In genomic region chr2:147843864-147844690, GRCh38 we compare ENCODE assay signal across 8 cellular contexts. TPM values are rescaled to one million over a fixed set of nuclear protein-coding genes. Genes with fewer than 3 reads are reported as not detected.
DNase-seq lines count a peak whose midpoint lies in the region; ATAC-seq, FAIRE-seq and TF ChIP-seq lines count a peak whose summit lies in the region.

No MANE protein-coding gene starts in this region.

- peak overlapping the region; percentile 90 for H3K9ac ChIP-seq in keratinocyte (ENCODE audit: control insufficient read depth, extremely low read depth, insufficient read depth, low read length)

- H3K9me3 Mint-ChIP-seq in central memory CD8-positive, alpha-beta T cell = peaks cover under 1% of the 10 kb centered on the region

- H3K4me3 ChIP-seq in ACC112 (ENCODE audit: low read depth, low read length) (peak overlapping the region; percentile 90), keratinocyte (ENCODE audit: control insufficient read depth in 2 of 3, extremely low read depth in 1 of 3, insufficient read depth in 2 of 3, low read depth in 1 of 3, low read length in 3 of 3) (peak overlapping the region; percentile 85 to 90 (median 86))

- H3K27me3 ChIP-seq in ACC112 (ENCODE audit: insufficient read depth, low read length) (no peaks in the 10 kb centered on the region), keratinocyte (ENCODE audit: control insufficient read depth, extremely low read depth, insufficient read depth, low read length) (no peaks in the 10 kb centered on the region)

- no peaks in the 10 kb centered on the region for H3K9me1 ChIP-seq in keratinocyte (ENCODE audit: control insufficient read depth, extremely low read depth, insufficient read depth, low read length)

- no peaks in the 10 kb centered on the region for H3K9me3 ChIP-seq in keratinocyte (ENCODE audit: control insufficient read depth, low read depth, low read length)

- dilution Hi-C loops in keratinocyte (cut with MboI; ENCODE audit: extremely low pct_ligation_motif_present, low sequenced_read_pairs) = no loop called here

- TF ChIP-seq CTCF in keratinocyte (optimal IDR thresholded peaks at IDR 0.05 in 1 of 3, IDR thresholded peaks at IDR 0.05 in 1 of 3, conservative IDR thresholded peaks at IDR 0.05 in 1 of 3; ENCODE audit: extremely low read depth in 1 of 3, insufficient read depth in 2 of 3, low read length in 3 of 3) = peak in 2 of 3 experiments; percentile 25 to 34

- H3K36me3 ChIP-seq in ACC112 (ENCODE audit: insufficient read depth, low read length) (no peaks in the 10 kb centered on the region), keratinocyte (ENCODE audit: control insufficient read depth in 2 of 2, extremely low read depth in 1 of 2, insufficient read depth in 2 of 2, low read length in 2 of 2) (no peaks in the 10 kb centered on the region)

- no peak for FAIRE-seq in keratinocyte (lab: Jason Lieb, UNC)

- peak overlapping the region; percentile 87 for H3K27ac ChIP-seq in ACC112 (ENCODE audit: low read depth, low read length)
- H3K27ac ChIP-seq in keratinocyte (ENCODE audit: control insufficient read depth, insufficient read depth, low read length) = peak overlapping the region; percentile 83

- peak overlapping the region; percentile 88 for H2AFZ ChIP-seq in ACC112 (ENCODE audit: low read length, unreplicated experiment)
- H2AFZ ChIP-seq in keratinocyte (ENCODE audit: control insufficient read depth, low read length) = peak overlapping the region; percentile 92

- peak overlapping the region; percentile 90 for H3K27ac Mint-ChIP-seq in central memory CD8-positive, alpha-beta T cell (ENCODE audit: low read depth)

- peaks cover 14% of the 10 kb centered on the region for H3K4me1 ChIP-seq in ACC112 (ENCODE audit: control insufficient read depth, insufficient read depth, low read length, unreplicated experiment)
- H3K4me1 ChIP-seq in keratinocyte (ENCODE audit: control insufficient read depth, extremely low read depth, insufficient read depth, low read length) = peaks cover 6% of the 10 kb centered on the region

- H3K79me2 ChIP-seq in ACC112 (ENCODE audit: control insufficient read depth, insufficient read depth, low read length, unreplicated experiment) (peaks cover 36% of the 10 kb centered on the region), keratinocyte (ENCODE audit: control insufficient read depth, insufficient read depth, low read length) (peaks cover 35% of the 10 kb centered on the region)

- peak overlapping the region; percentile 86 for H3K4me3 Mint-ChIP-seq in central memory CD8-positive, alpha-beta T cell

- H3K4me2 ChIP-seq in keratinocyte (ENCODE audit: control insufficient read depth, extremely low read depth, insufficient read depth, low read depth, low read length) = peak overlapping the region; percentile 84

- H3K36me3 Mint-ChIP-seq in central memory CD8-positive, alpha-beta T cell (ENCODE audit: insufficient read depth) = peaks cover 12% of the 10 kb centered on the region

- ATAC-seq in GM18907 (IDR thresholded peaks at IDR 0.05; ENCODE audit: unreplicated experiment) = peak; percentile 87
- peak; percentile 75 for ATAC-seq in HG03139 (IDR thresholded peaks at IDR 0.05; ENCODE audit: unreplicated experiment)
- ATAC-seq in central memory CD8-positive, alpha-beta T cell (replicated peaks; ENCODE audit: extremely low read depth, poor library complexity, severe bottlenecking) = peak; percentile 67

- H3K27me3 Mint-ChIP-seq in central memory CD8-positive, alpha-beta T cell = peaks cover 36% of the 10 kb centered on the region

- peaks cover 2% of the 10 kb centered on the region for H4K20me1 ChIP-seq in keratinocyte (ENCODE audit: control insufficient read depth, extremely low read depth, insufficient read depth, low read length)

- H3K4me1 Mint-ChIP-seq in central memory CD8-positive, alpha-beta T cell = peaks cover 33% of the 10 kb centered on the region

- DNase-seq in NCI-H2196 treated with DMSO at 0.1 percent for 48 hours (lab: John Stamatoyannopoulos, UW; ENCODE audit: unreplicated experiment) = peak; percentile 84
- DNase-seq in activated CD4-positive, CD25-positive, alpha-beta regulatory T cell treated with anti-CD3 and anti-CD28 coated beads, Interleukin-2, amount 50 U/mL, for 72 hours = peak; percentile 86
- peak; percentile 65 to 78 for DNase-seq in central memory CD8-positive, alpha-beta T cell (ENCODE audit: low spot score in 2 of 2)
- DNase-seq in keratinocyte (ENCODE audit: low read depth, low spot score) = peak; percentile 17
- peak; percentile 71 to 77 for DNase-seq in stimulated activated CD4-positive, alpha-beta T cell treated with anti-CD3 and anti-CD28 coated beads, Interleukin-12 subunit alpha, Interleukin-12 subunit beta, amount 100 ng/mL, for 24 hours (ENCODE audit: low read depth in 2 of 2)

RNA-seq across cellular contexts. Expression of gene ACVR2A, which starts 0.8 kb away (rescaled TPM):
- polyA plus RNA-seq in keratinocyte = 4.5 to 6.6 TPM (median 5.5 TPM) in 3 replicates
- 12.3 TPM for polyA plus RNA-seq in keratinocyte (2011; ENCODE audit: low read depth)
- 1.6 and 2.9 TPM in 2 replicates for polyA plus RNA-seq in keratinocyte (2011; cell fraction: cytosol; rRNA removed)
- polyA plus RNA-seq in keratinocyte (2011; cell fraction: nucleus; rRNA removed) = 13.5 and 20.5 TPM in 2 replicates
- 3.7 and 9.1 TPM in 2 replicates for polyA plus RNA-seq in keratinocyte (2012; ENCODE audit: low replicate concordance)
- polyA minus RNA-seq in keratinocyte = 4.4 to 15.9 TPM (median 14.0 TPM) in 3 replicates
- polyA minus RNA-seq in keratinocyte (2011; cell fraction: cytosol; rRNA and poly(A)+ RNA removed) = 6.3 TPM
- polyA minus RNA-seq in keratinocyte (2011; cell fraction: nucleus; rRNA and poly(A)+ RNA removed) = 12.7 and 33.2 TPM in 2 replicates

Comparison
In these comparisons a context has a peak if more than half of its experiments do, and no peak if none do; other contexts are left out.
1. Peak in every context shown above with its lines: DNase-seq, ATAC-seq, H3K4me3 ChIP-seq and H3K27ac ChIP-seq.
2. DNase-seq: peak in every context shown above with its lines; median percentile 86 in activated CD4-positive, CD25-positive, alpha-beta regulatory T cell treated with anti-CD3 and anti-CD28 coated beads, Interleukin-2, amount 50 U/mL, for 72 hours; 84 in NCI-H2196 treated with DMSO at 0.1 percent for 48 hours; 74 in stimulated activated CD4-positive, alpha-beta T cell treated with anti-CD3 and anti-CD28 coated beads, Interleukin-12 subunit alpha, Interleukin-12 subunit beta, amount 100 ng/mL, for 24 hours; 72 in central memory CD8-positive, alpha-beta T cell; 17 in keratinocyte.